28 cellular contexts compared by ENCODE assay signal in the genomic region with DNA sequence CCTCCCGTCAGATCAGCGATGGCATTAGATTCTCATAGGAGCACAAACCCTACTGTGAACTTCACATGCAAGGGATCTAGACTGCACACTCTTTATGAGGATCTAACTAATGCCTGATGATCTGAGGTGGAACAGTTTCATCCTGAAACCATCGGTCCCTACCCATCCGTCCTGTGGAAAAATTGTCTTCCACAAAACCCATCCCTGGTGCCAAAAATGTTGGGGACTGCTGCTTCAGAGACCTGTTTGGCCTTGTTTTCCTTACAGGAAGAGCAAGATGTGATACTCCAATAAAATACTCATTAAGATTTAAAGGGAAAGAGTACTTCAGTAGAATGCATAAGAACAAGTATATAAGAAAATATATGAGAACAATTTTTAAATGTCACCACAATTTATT.
"Had no signal": no experiment of that assay in that cellular context is flagged by ENCODE, and none has a peak within 500 bp of the region (broad histone marks: within the 10 kb centered on the region; RNA-seq: fewer than 3 reads in every experiment).

No MANE protein-coding gene starts in this region.

- H3K27me3 Mint-ChIP-seq: natural killer cell treated with Interleukin-12 subunit alpha and Interleukin-12 subunit beta and Interleukin-15 and Interleukin-18, amount 100 ng/mL, for 72 hours; progenitor cell of endocrine pancreas; stimulated activated naive B cell treated with anti-CD40 and anti-IgM and Interleukin-4, amounts not matched to agents 10 μg/mL and 1 μg/mL and 100 μg/mL, for 72 hours; stimulated activated naive CD8-positive, alpha-beta T cell treated with anti-CD3 and anti-CD28 coated beads, Interleukin-15, Interleukin-2, amounts not matched to agents 100 ng/mL and 50 ng/mL, for 24 hours had no signal

- H3K4me1 ChIP-seq: parathyroid adenoma, psoas muscle, sigmoid colon, thyroid gland, tibial nerve, upper lobe of left lung, vagina had no signal

- H3K4me1 Mint-ChIP-seq: stimulated activated effector memory CD8-positive, alpha-beta T cell treated with anti-CD3 and anti-CD28 coated beads, Interleukin-12 subunit alpha, Interleukin-12 subunit beta, amount 100 ng/mL, for 72 hours; stimulated activated naive B cell treated with anti-CD40 and anti-IgM and Interleukin-4, amounts not matched to agents 10 μg/mL and 1 μg/mL and 100 μg/mL, for 72 hours had no signal

- H3K4me3 Mint-ChIP-seq: natural killer cell treated with Interleukin-12 subunit alpha and Interleukin-12 subunit beta and Interleukin-15 and Interleukin-18, amount 100 ng/mL, for 72 hours; nephron progenitor cell; neural crest cell; stimulated activated effector memory CD8-positive, alpha-beta T cell treated with anti-CD3 and anti-CD28 coated beads, Interleukin-12 subunit alpha, Interleukin-12 subunit beta, amount 100 ng/mL, for 72 hours; stimulated activated naive B cell treated with anti-CD40 and anti-IgM and Interleukin-4, amounts not matched to agents 10 μg/mL and 1 μg/mL and 100 μg/mL, for 72 hours; stimulated activated naive CD8-positive, alpha-beta T cell treated with anti-CD3 and anti-CD28 coated beads, Interleukin-15, Interleukin-2, amounts not matched to agents 100 ng/mL and 50 ng/mL, for 24 hours had no signal

- ATAC-seq: natural killer cell treated with Interleukin-12 subunit alpha and Interleukin-12 subunit beta and Interleukin-15 and Interleukin-18, amount 100 ng/mL, for 72 hours; psoas muscle; right cardiac atrium; stimulated activated effector memory CD8-positive, alpha-beta T cell treated with anti-CD3 and anti-CD28 coated beads, Interleukin-12 subunit alpha, Interleukin-12 subunit beta, amount 100 ng/mL, for 72 hours; stimulated activated naive B cell treated with anti-CD40 and anti-IgM and Interleukin-4, amounts not matched to agents 10 μg/mL and 1 μg/mL and 100 μg/mL, for 72 hours had no signal

- H3K9me3 Mint-ChIP-seq: natural killer cell treated with Interleukin-12 subunit alpha and Interleukin-12 subunit beta and Interleukin-15 and Interleukin-18, amount 100 ng/mL, for 72 hours; stimulated activated effector memory CD8-positive, alpha-beta T cell treated with anti-CD3 and anti-CD28 coated beads, Interleukin-12 subunit alpha, Interleukin-12 subunit beta, amount 100 ng/mL, for 72 hours; stimulated activated naive B cell treated with anti-CD40 and anti-IgM and Interleukin-4, amounts not matched to agents 10 μg/mL and 1 μg/mL and 100 μg/mL, for 72 hours; stimulated activated naive CD8-positive, alpha-beta T cell treated with anti-CD3 and anti-CD28 coated beads, Interleukin-15, Interleukin-2, amounts not matched to agents 100 ng/mL and 50 ng/mL, for 24 hours had no signal

- H3K27ac ChIP-seq: ovary, parathyroid adenoma, psoas muscle, sigmoid colon, stomach, thoracic aorta, thyroid gland, tibial nerve, upper lobe of left lung, vagina had no signal

- H3K4me3 ChIP-seq: ovary, psoas muscle, right lobe of liver, sigmoid colon, stomach, thoracic aorta, thyroid gland, tibial nerve, upper lobe of left lung, vagina had no signal

- DNase-seq: nephron progenitor cell; occipital lobe; ovary; posterior cingulate gyrus; psoas muscle; right cardiac atrium; right lobe of liver; sigmoid colon; small intestine; stimulated activated CD4-positive, alpha-beta T cell treated with anti-CD3 and anti-CD28 coated beads, Interleukin-15, amount 100 ng/mL, for 24 hours; stimulated activated CD4-positive, alpha-beta T cell treated with anti-CD3 and anti-CD28 coated beads, Interleukin-2, amount 100 ng/mL, for 24 hours; stimulated activated CD4-positive, alpha-beta T cell treated with anti-CD3 and anti-CD28 coated beads, Interleukin-2, amount 100 ng/mL, for 48 hours; stimulated activated CD4-positive, alpha-beta T cell treated with anti-CD3 and anti-CD28 coated beads, Interleukin-4, amount 100 ng/mL, for 24 hours; stimulated activated naive B cell treated with anti-CD40 and anti-IgM and Interleukin-4, amounts not matched to agents 10 μg/mL and 1 μg/mL and 100 μg/mL, for 72 hours; stimulated activated naive CD4-positive, alpha-beta T cell treated with Interleukin-2 at 50 U/mL for 16 hours; stomach; thyroid gland; trophoblast cell; upper lobe of left lung had no signal

- H3K27ac Mint-ChIP-seq: natural killer cell treated with Interleukin-12 subunit alpha and Interleukin-12 subunit beta and Interleukin-15 and Interleukin-18, amount 100 ng/mL, for 72 hours; nephron progenitor cell; progenitor cell of endocrine pancreas; stimulated activated effector memory CD8-positive, alpha-beta T cell treated with anti-CD3 and anti-CD28 coated beads, Interleukin-12 subunit alpha, Interleukin-12 subunit beta, amount 100 ng/mL, for 72 hours; stimulated activated naive B cell treated with anti-CD40 and anti-IgM and Interleukin-4, amounts not matched to agents 10 μg/mL and 1 μg/mL and 100 μg/mL, for 72 hours; stimulated activated naive CD8-positive, alpha-beta T cell treated with anti-CD3 and anti-CD28 coated beads, Interleukin-15, Interleukin-2, amounts not matched to agents 100 ng/mL and 50 ng/mL, for 24 hours had no signal

- H3K36me3 ChIP-seq: ovary, right lobe of liver, sigmoid colon, stomach, thoracic aorta, thyroid gland, tibial nerve, upper lobe of left lung, vagina had no signal

- H3K36me3 Mint-ChIP-seq: natural killer cell treated with Interleukin-12 subunit alpha and Interleukin-12 subunit beta and Interleukin-15 and Interleukin-18, amount 100 ng/mL, for 72 hours; stimulated activated effector memory CD8-positive, alpha-beta T cell treated with anti-CD3 and anti-CD28 coated beads, Interleukin-12 subunit alpha, Interleukin-12 subunit beta, amount 100 ng/mL, for 72 hours; stimulated activated naive B cell treated with anti-CD40 and anti-IgM and Interleukin-4, amounts not matched to agents 10 μg/mL and 1 μg/mL and 100 μg/mL, for 72 hours had no signal

- H3K9me3 ChIP-seq: ovary, psoas muscle, right lobe of liver, sigmoid colon, stomach, thoracic aorta, thyroid gland, tibial nerve, upper lobe of left lung, vagina had no signal

- H2AFZ ChIP-seq: parathyroid adenoma had no signal

- H3K9ac ChIP-seq: parathyroid adenoma had no signal

- H3K27me3 ChIP-seq: ovary, right lobe of liver, sigmoid colon, stomach, thyroid gland, tibial nerve, upper lobe of left lung, vagina had no signal
